ENCODE assay signal across 13 cellular contexts in genomic region chr20:14622796-14623195, GRCh38.
DNase-seq lines count a peak whose midpoint lies in the region; ATAC-seq and TF ChIP-seq lines count a peak whose summit lies in the region.
"Had no signal": no experiment of that assay in that cellular context is flagged by ENCODE, and none has a peak within 500 bp of the region (broad histone marks: within the 10 kb centered on the region; RNA-seq: fewer than 3 reads in every experiment).

No MANE protein-coding gene starts in this region.

- H3K4me1 ChIP-seq in esophagus muscularis mucosa = no peaks in the 10 kb centered on the region

- H3K27ac ChIP-seq in substantia nigra (ENCODE audit: low read depth, low read length, poor library complexity, severe bottlenecking) (no peak overlapping the region), esophagus muscularis mucosa (replicated peaks in 1 of 4) (no peak overlapping the region)

- no peaks in the 10 kb centered on the region for H3K36me3 Mint-ChIP-seq in immature natural killer cell

- no peak overlapping the region for H3K27ac Mint-ChIP-seq in immature natural killer cell

- no peaks in the 10 kb centered on the region for H3K27me3 ChIP-seq in esophagus muscularis mucosa

- intact Hi-C loops in esophagus muscularis mucosa (cut with DNase I) = no loop called here

- no peak overlapping the region for H3K4me3 ChIP-seq in GM12865 (ENCODE audit: low read depth, low read length)
- no peak overlapping the region for H3K4me3 ChIP-seq in epithelial cell of proximal tubule (ENCODE audit: low read depth, low read length)
- no peak overlapping the region for H3K4me3 ChIP-seq in esophagus muscularis mucosa

- DNase-seq in GM12865 (ENCODE audit: low read depth) = peak; percentile 5
- DNase-seq in NCI-H69 (lab: John Stamatoyannopoulos, UW) = peak; percentile 15
- DNase-seq in epithelial cell of proximal tubule (ENCODE audit: low read depth) = peak; percentile 61
- no peak for DNase-seq in omental fat pad (ENCODE audit: low spot score)
- no peak for DNase-seq in substantia nigra (lab: John Stamatoyannopoulos, UW)
- no peak for DNase-seq in esophagus muscularis mucosa (ENCODE audit: extremely low spot score)
- no peak for DNase-seq in NCI-H1105 (lab: John Stamatoyannopoulos, UW)
- DNase-seq in immature natural killer cell = no peak
- DNase-seq: activated T-cell treated with anti-CD3 and anti-CD28 coated beads, Interleukin-2, amount 50 U/mL, for 48 hours; GDM1; NCI-H524 treated with DMSO at 0.1 percent for 48 hours; posterior cingulate gyrus; T-helper 9 cell had no signal

- 57% methylated on average over 2 of the region's 2 CpGs for WGBS in esophagus muscularis mucosa

- peak; percentile 50 for ATAC-seq in omental fat pad (ENCODE audit: low FRiP score)

- H3K4me3 Mint-ChIP-seq in immature natural killer cell = no peak overlapping the region

- TF ChIP-seq POLR2A in esophagus muscularis mucosa (IDR thresholded peaks at IDR 0.05; ENCODE audit: low read depth) = no peak

- peaks cover under 1 to 53% (median 13%) of the 10 kb centered on the region in 6 donors for H3K9me3 Mint-ChIP-seq in immature natural killer cell

- no peaks in the 10 kb centered on the region for H3K4me1 Mint-ChIP-seq in immature natural killer cell

- H3K9me3 ChIP-seq in esophagus muscularis mucosa = no peaks in the 10 kb centered on the region

- H3K27me3 Mint-ChIP-seq in immature natural killer cell (ENCODE audit: low read depth in 3 of 3) = no peaks in the 10 kb centered on the region

- TF ChIP-seq CTCF in GM12865 (IDR thresholded peaks at IDR 0.05; ENCODE audit: insufficient read depth, low read depth, low read length, missing control alignments) (no peak), epithelial cell of proximal tubule (conservative IDR thresholded peaks at IDR 0.05; ENCODE audit: low read depth, low read length) (peak; percentile 69), omental fat pad (IDR thresholded peaks at IDR 0.05) (no peak), esophagus muscularis mucosa (IDR thresholded peaks at IDR 0.05) (no peak)

- no peak for TF ChIP-seq EP300 in esophagus muscularis mucosa (IDR thresholded peaks at IDR 0.05)

- no peaks in the 10 kb centered on the region for H3K36me3 ChIP-seq in esophagus muscularis mucosa

Comparison
In these comparisons a context has a peak if more than half of its experiments do, and no peak if none do; other contexts are left out.
1. DNase-seq: peak in GM12865 (single experiment), NCI-H69 (single experiment) and epithelial cell of proximal tubule (single experiment); none in omental fat pad (single experiment), substantia nigra (0 of 49), esophagus muscularis mucosa (single experiment), NCI-H1105 (single experiment) and immature natural killer cell (0 of 3).